ENCODE assay signal across 1 cellular context in genomic region chr20:41149679-41150131, GRCh38.
TF ChIP-seq lines count a peak whose summit lies in the region.

No MANE protein-coding gene starts in this region.

TF ChIP-seq in K562, 482 proteins besides CTCF, POLR2A, EP300 and RAD21 (continued from another document and continues in another):
- TF ChIP-seq, protein P1, sequence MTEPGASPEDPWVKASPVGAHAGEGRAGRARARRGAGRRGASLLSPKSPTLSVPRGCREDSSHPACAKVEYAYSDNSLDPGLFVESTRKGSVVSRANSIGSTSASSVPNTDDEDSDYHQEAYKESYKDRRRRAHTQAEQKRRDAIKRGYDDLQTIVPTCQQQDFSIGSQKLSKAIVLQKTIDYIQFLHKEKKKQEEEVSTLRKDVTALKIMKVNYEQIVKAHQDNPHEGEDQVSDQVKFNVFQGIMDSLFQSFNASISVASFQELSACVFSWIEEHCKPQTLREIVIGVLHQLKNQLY (CRISPR knock-in tag; conservative IDR thresholded peaks at IDR 0.05) = no peak
- TF ChIP-seq FOXA3 (CRISPR knock-in tag; conservative IDR thresholded peaks at IDR 0.05 in 1 of 2, IDR thresholded peaks at IDR 0.05 in 1 of 2) (no peak), BHLHE40 (IDR thresholded peaks at IDR 0.05; ENCODE audit: low read length) (0 out of 2 replicates have a peak, but pooled peaks have one; percentile 29), ZBTB8A (IDR thresholded peaks at IDR 0.05; ENCODE audit: partially characterized antibody) (no peak), GATA2 (CRISPR knock-in tag; IDR thresholded peaks at IDR 0.05) (no peak), PKNOX1 (IDR thresholded peaks at IDR 0.05) (peak; percentile 98), CREM (IDR thresholded peaks at IDR 0.05; ENCODE audit: low read depth) (0 out of 2 replicates have a peak, but pooled peaks have one; percentile 20), BRF2 (IDR thresholded peaks at IDR 0.05; ENCODE audit: borderline replicate concordance, insufficient read depth, insufficient read length) (no peak), NFXL1 (CRISPR knock-in tag; IDR thresholded peaks at IDR 0.05) (no peak), BMI1 (IDR thresholded peaks at IDR 0.05; ENCODE audit: low read length) (no peak), ATF2 (CRISPR knock-in tag; IDR thresholded peaks at IDR 0.05) (no peak), MYNN (IDR thresholded peaks at IDR 0.05) (0 out of 2 replicates have a peak, but pooled peaks have one; percentile 28), MYNN (CRISPR knock-in tag; IDR thresholded peaks at IDR 0.05) (no peak), PATZ1 (CRISPR knock-in tag; IDR thresholded peaks at IDR 0.05; ENCODE audit: borderline replicate concordance) (no peak), NUFIP1 (IDR thresholded peaks at IDR 0.05; ENCODE audit: partially characterized antibody) (no peak), ATF7 (IDR thresholded peaks at IDR 0.05) (peak; percentile 60), ZFPM2 (CRISPR knock-in tag; IDR thresholded peaks at IDR 0.05) (no peak), ARID2 (IDR thresholded peaks at IDR 0.05) (no peak), ZNF347 (CRISPR knock-in tag; IDR thresholded peaks at IDR 0.05; ENCODE audit: low read depth) (no peak), GTF3C2 (IDR thresholded peaks at IDR 0.05; ENCODE audit: borderline replicate concordance, extremely low read depth, insufficient read length) (no peak), POLR2H (tag; IDR thresholded peaks at IDR 0.05; ENCODE audit: low read depth) (no peak), TRIM24 (IDR thresholded peaks at IDR 0.05) (no peak), CHD2 (IDR thresholded peaks at IDR 0.05; ENCODE audit: low read depth, low read length) (no peak), CBX8 (IDR thresholded peaks at IDR 0.05; ENCODE audit: borderline replicate concordance, extremely low read depth, low read depth, low read length, poor library complexity, severe bottlenecking) (no peak), ZNF354B (CRISPR knock-in tag; IDR thresholded peaks at IDR 0.05) (no peak), RREB1 (CRISPR knock-in tag; IDR thresholded peaks at IDR 0.05) (no peak), EZH2 (IDR thresholded peaks at IDR 0.05; ENCODE audit: borderline replicate concordance, low read depth, low read length) (no peak)
- TF ChIP-seq, protein P2, sequence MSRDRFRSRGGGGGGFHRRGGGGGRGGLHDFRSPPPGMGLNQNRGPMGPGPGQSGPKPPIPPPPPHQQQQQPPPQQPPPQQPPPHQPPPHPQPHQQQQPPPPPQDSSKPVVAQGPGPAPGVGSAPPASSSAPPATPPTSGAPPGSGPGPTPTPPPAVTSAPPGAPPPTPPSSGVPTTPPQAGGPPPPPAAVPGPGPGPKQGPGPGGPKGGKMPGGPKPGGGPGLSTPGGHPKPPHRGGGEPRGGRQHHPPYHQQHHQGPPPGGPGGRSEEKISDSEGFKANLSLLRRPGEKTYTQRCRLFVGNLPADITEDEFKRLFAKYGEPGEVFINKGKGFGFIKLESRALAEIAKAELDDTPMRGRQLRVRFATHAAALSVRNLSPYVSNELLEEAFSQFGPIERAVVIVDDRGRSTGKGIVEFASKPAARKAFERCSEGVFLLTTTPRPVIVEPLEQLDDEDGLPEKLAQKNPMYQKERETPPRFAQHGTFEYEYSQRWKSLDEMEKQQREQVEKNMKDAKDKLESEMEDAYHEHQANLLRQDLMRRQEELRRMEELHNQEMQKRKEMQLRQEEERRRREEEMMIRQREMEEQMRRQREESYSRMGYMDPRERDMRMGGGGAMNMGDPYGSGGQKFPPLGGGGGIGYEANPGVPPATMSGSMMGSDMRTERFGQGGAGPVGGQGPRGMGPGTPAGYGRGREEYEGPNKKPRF (IDR thresholded peaks at IDR 0.05; ENCODE audit: low read depth, low read length) = no peak
